In genomic region chr11:113121746-113122145, GRCh38 we compare ENCODE assay signal across 9 cellular contexts.
"Had no signal": no experiment of that assay in that cellular context is flagged by ENCODE, and none has a peak within 500 bp of the region (broad histone marks: within the 10 kb centered on the region; RNA-seq: fewer than 3 reads in every experiment).

No MANE protein-coding gene starts in this region.

- DNase-seq: GM23248, GOT3, H7, H9, HCEC 1CT, HFFc6 had no signal

- H3K4me3 ChIP-seq: GM23248, GM23338, HAP-1 had no signal

- H3K27ac Mint-ChIP-seq: GM23338, H9, HFFc6 had no signal

- H3K27ac ChIP-seq: GM23248 had no signal

- H3K4me1 ChIP-seq: HAP-1 had no signal

- H3K9ac ChIP-seq: GM23248 had no signal

- ATAC-seq: GM23338, HCT116 had no signal

- H2AFZ ChIP-seq: GM23248, GM23338 had no signal

- H3K9me3 ChIP-seq: HAP-1 had no signal

- H3K36me3 ChIP-seq: HAP-1 had no signal

- H3K4me3 Mint-ChIP-seq: GM23338, H9, HFFc6 had no signal

- H3K9me3 Mint-ChIP-seq: GM23338, H9 had no signal

- H3K4me2 ChIP-seq: GM23338 had no signal
